Comparison of ENCODE assay signal across 26 cellular contexts in genomic region chr5:140054086-140054689, GRCh38. TPM values are rescaled to one million over a fixed set of nuclear protein-coding genes. Genes with fewer than 3 reads are reported as not detected.
A peak's percentile ranks its signal among the peaks of the same experiment; 100 is the strongest.
DNase-seq lines count a peak whose midpoint lies in the region; ATAC-seq and TF ChIP-seq lines count a peak whose summit lies in the region.
"Had no signal": no experiment of that assay in that cellular context is flagged by ENCODE, and none has a peak within 500 bp of the region (broad histone marks: within the 10 kb centered on the region; RNA-seq: fewer than 3 reads in every experiment).

No MANE protein-coding gene starts in this region.

- dilution Hi-C loops in mammary epithelial cell (cut with HindIII; ENCODE audit: low sequenced_read_pairs) = no loop called here

- no peaks in the 10 kb centered on the region for H3K27me3 Mint-ChIP-seq in MCF 10A (ENCODE audit: insufficient read depth, unreplicated experiment)

- POLR2A ChIA-PET in MCF 10A (lab: Yijun Ruan, JAX) = interaction anchor here (0.6 to 1.8 kb wide), 4 partner anchors 10 to 613 kb away, joined by 3 to 12 read pairs (median 4); partner anchors contain the start of gene NRG2

- no peak overlapping the region for H3K27ac ChIP-seq in mammary epithelial cell (ENCODE audit: insufficient read depth, low read depth, low read length)
- H3K27ac ChIP-seq in thyroid gland = no peak overlapping the region
- H3K27ac ChIP-seq: sigmoid colon, SJSA1, thoracic aorta had no signal

- DNase-seq in MCF 10A (ENCODE audit: unreplicated experiment) (peak; percentile 77), mammary epithelial cell (no peak), NCI-H69 (lab: John Stamatoyannopoulos, UW) (peak; percentile 33), glomerular endothelial cell (ENCODE audit: extremely low read depth, low read depth, low spot score) (peak; percentile 50), thyroid gland (peak; percentile 57 to 58), dedifferentiated amniotic fluid mesenchymal stem cell (ENCODE audit: extremely low spot score) (no peak)
- DNase-seq: activated CD4-positive, alpha-beta T cell treated with anti-CD3 and anti-CD28 coated beads, Interleukin-2, amount 50 U/mL, for 48 hours; activated CD8-positive, alpha-beta memory T cell treated with anti-CD3 and anti-CD28 coated beads, Interleukin-2, amount 50 U/mL, for 4 hours; aorta; caudate nucleus; H7; Kasumi-1; NCI-H1092; NCI-H1930; NCI-H446; sigmoid colon; stimulated activated naive CD8-positive, alpha-beta T cell treated with anti-CD3 and anti-CD28 coated beads, Interleukin-15, Interleukin-2, amounts not matched to agents 100 U/mL and 50 U/mL, for 24 hours; T-helper 1 cell had no signal

- H3K4me3 ChIP-seq in mammary epithelial cell (replicated peaks in 1 of 3; ENCODE audit: insufficient read depth in 1 of 3, low read depth in 2 of 3, low read length in 3 of 3) (no peak overlapping the region), thyroid gland (replicated peaks in 1 of 3) (no peak overlapping the region)
- H3K4me3 ChIP-seq: sigmoid colon, SJSA1, thoracic aorta had no signal

- H3K36me3 ChIP-seq in mammary epithelial cell (ENCODE audit: insufficient read depth, low read length) = no peaks in the 10 kb centered on the region
- no peaks in the 10 kb centered on the region for H3K36me3 ChIP-seq in thyroid gland
- H3K36me3 ChIP-seq: sigmoid colon, SJSA1, thoracic aorta had no signal

- no peaks in the 10 kb centered on the region for H4K20me1 ChIP-seq in mammary epithelial cell (ENCODE audit: insufficient read depth, low read length)

- no peak overlapping the region for H3K4me3 Mint-ChIP-seq in MCF 10A (ENCODE audit: unreplicated experiment)
- H3K4me3 Mint-ChIP-seq: activated T-helper 17 cell treated with anti-CD3 and anti-CD28 coated beads, Interleukin-2, amount 50 U/mL, for 72 hours; natural killer cell treated with Interleukin-12 subunit alpha and Interleukin-12 subunit beta and Interleukin-15 and Interleukin-18, amount 100 ng/mL, for 72 hours had no signal

- no peaks in the 10 kb centered on the region for H3K4me1 Mint-ChIP-seq in MCF 10A (ENCODE audit: insufficient read depth, unreplicated experiment)
- H3K4me1 Mint-ChIP-seq: activated T-helper 17 cell treated with anti-CD3 and anti-CD28 coated beads, Interleukin-2, amount 50 U/mL, for 72 hours had no signal

- intact Hi-C loops in MCF 10A (cut with micrococcal nuclease) (no loop called here), mammary epithelial cell (cut with micrococcal nuclease) (no loop called here), thyroid gland (cut with DNase I) (no loop called here)

- H3K79me2 ChIP-seq in mammary epithelial cell (ENCODE audit: insufficient read depth, low read length) = no peaks in the 10 kb centered on the region

- CTCF ChIA-PET in MCF 10A (lab: Yijun Ruan, JAX) (interaction anchor here (0.6 to 3.0 kb wide), 7 partner anchors 10 to 420 kb away, joined by 3 to 15 read pairs (median 3); partner anchors contain the start of gene NRG2), mammary epithelial cell (lab: Charles Lee; ENCODE audit: low non-redundant PET) (no interaction called here)

- H2AFZ ChIP-seq in mammary epithelial cell (ENCODE audit: low read depth, low read length) = no peak overlapping the region

- TF ChIP-seq POLR2A in thyroid gland (IDR thresholded peaks at IDR 0.05) = no peak

- H3K4me2 ChIP-seq in mammary epithelial cell (ENCODE audit: insufficient read depth, low read depth, low read length) = no peak overlapping the region

- H3K9me3 ChIP-seq in mammary epithelial cell (replicated peaks; ENCODE audit: insufficient read depth, low read length) (no peaks in the 10 kb centered on the region), thyroid gland (no peaks in the 10 kb centered on the region)
- H3K9me3 ChIP-seq: sigmoid colon, thoracic aorta had no signal

- TF ChIP-seq CTCF in MCF 10A (IDR thresholded peaks at IDR 0.05; ENCODE audit: unreplicated experiment) (no peak), mammary epithelial cell (conservative IDR thresholded peaks at IDR 0.05 in 1 of 2, IDR thresholded peaks at IDR 0.05 in 1 of 2; ENCODE audit: extremely low read depth in 1 of 2, insufficient read depth in 1 of 2, low read depth in 1 of 2, low read length in 2 of 2) (no peak), thyroid gland (IDR thresholded peaks at IDR 0.05) (no peak)

- no peaks in the 10 kb centered on the region for H3K4me1 ChIP-seq in mammary epithelial cell (ENCODE audit: insufficient read depth, low read length)
- H3K4me1 ChIP-seq in thyroid gland = peaks cover 3 to 5% of the 10 kb centered on the region in 2 donors
- H3K4me1 ChIP-seq: sigmoid colon, SJSA1 had no signal

- H3K9ac ChIP-seq in mammary epithelial cell (ENCODE audit: insufficient read depth, low read length) = no peak overlapping the region

- H3K9me3 Mint-ChIP-seq in MCF 10A (ENCODE audit: unreplicated experiment) = no peaks in the 10 kb centered on the region
- H3K9me3 Mint-ChIP-seq: activated naive CD4-positive, alpha-beta T cell treated with anti-CD3 and anti-CD28 coated beads, Interleukin-2, amount 50 U/mL, for 72 hours; activated T-helper 17 cell treated with anti-CD3 and anti-CD28 coated beads, Interleukin-2, amount 50 U/mL, for 72 hours; natural killer cell treated with Interleukin-12 subunit alpha and Interleukin-12 subunit beta and Interleukin-15 and Interleukin-18, amount 100 ng/mL, for 72 hours had no signal

- ATAC-seq in HG03565 (IDR thresholded peaks at IDR 0.05; ENCODE audit: unreplicated experiment) = no peak
- ATAC-seq: activated naive CD4-positive, alpha-beta T cell treated with anti-CD3 and anti-CD28 coated beads, Interleukin-2, amount 50 U/mL, for 72 hours; activated T-helper 17 cell treated with anti-CD3 and anti-CD28 coated beads, Interleukin-2, amount 50 U/mL, for 72 hours; left lobe of liver; natural killer cell treated with Interleukin-12 subunit alpha and Interleukin-12 subunit beta and Interleukin-15 and Interleukin-18, amount 100 ng/mL, for 72 hours; Panc1; stimulated activated naive CD8-positive, alpha-beta T cell treated with anti-CD3 and anti-CD28 coated beads, Interleukin-15, Interleukin-2, amounts not matched to agents 100 U/mL and 50 U/mL, for 24 hours had no signal

- peaks cover 8% of the 10 kb centered on the region for H3K27me3 ChIP-seq in mammary epithelial cell (ENCODE audit: insufficient read depth, low read length)
- H3K27me3 ChIP-seq in thyroid gland = no peaks in the 10 kb centered on the region
- H3K27me3 ChIP-seq: sigmoid colon had no signal

- H3K36me3 Mint-ChIP-seq in MCF 10A (ENCODE audit: insufficient read depth, unreplicated experiment) = no peaks in the 10 kb centered on the region
- H3K36me3 Mint-ChIP-seq: activated naive CD4-positive, alpha-beta T cell treated with anti-CD3 and anti-CD28 coated beads, Interleukin-2, amount 50 U/mL, for 72 hours; natural killer cell treated with Interleukin-12 subunit alpha and Interleukin-12 subunit beta and Interleukin-15 and Interleukin-18, amount 100 ng/mL, for 72 hours had no signal

- BruUV-seq in MCF 10A (replicated peaks; lab: Mats Ljungman, UMichigan) = no TSS peak
- no TSS peak for BruUV-seq in mammary epithelial cell (replicated peaks; lab: Mats Ljungman, UMichigan)

- 100% methylated on average over 1 of the region's 1 CpG for WGBS in mammary epithelial cell (ENCODE audit: low coverage, missing lambda C conversion rate)
- 81 to 83% methylated on average over 1 of the region's 1 CpG for WGBS in thyroid gland, 2 donors

- in situ Hi-C loops in mammary epithelial cell (cut with MboI; ENCODE audit: low sequenced_read_pairs in 2 of 2) = no loop called here

- no peak overlapping the region for H3K27ac Mint-ChIP-seq in MCF 10A (ENCODE audit: low read depth, unreplicated experiment)
- H3K27ac Mint-ChIP-seq: activated naive CD4-positive, alpha-beta T cell treated with anti-CD3 and anti-CD28 coated beads, Interleukin-2, amount 50 U/mL, for 72 hours; activated T-helper 17 cell treated with anti-CD3 and anti-CD28 coated beads, Interleukin-2, amount 50 U/mL, for 72 hours; natural killer cell treated with Interleukin-12 subunit alpha and Interleukin-12 subunit beta and Interleukin-15 and Interleukin-18, amount 100 ng/mL, for 72 hours had no signal

RNA-seq across cellular contexts. Expression of gene NRG2, which starts 11.1 kb away (rescaled TPM):
- total RNA-seq in MCF 10A (2022) = 0.23 TPM in 1 of 2 replicates, not detected in the other
- total RNA-seq in mammary epithelial cell = 1 to 10 TPM in 1 of 2 donors, under 1 TPM in 1; 0.17 to 3.9 TPM
- 1.9 TPM for polyA plus RNA-seq in mammary epithelial cell
- polyA minus RNA-seq in mammary epithelial cell = 0.21 TPM
- 0.23 and 0.39 TPM in 2 replicates for total RNA-seq in glomerular endothelial cell
- 1 to 10 TPM; 1.1 to 2.9 (median 1.8) TPM for total RNA-seq in thyroid gland
- total RNA-seq: natural killer cell treated with Interleukin-12 subunit alpha and Interleukin-12 subunit beta and Interleukin-15 and Interleukin-18, amount 100 ng/mL, for 72 hours; SJSA1 had no signal

RNA-seq across cellular contexts. Expression of gene PURA, which starts 59.7 kb away (rescaled TPM):
- total RNA-seq in MCF 10A (2022) (20.1 and 24.6 TPM in 2 replicates), mammary epithelial cell (10 to 100 TPM; 10.8 to 15.2 TPM), glomerular endothelial cell (7.0 and 11.7 TPM in 2 replicates), thyroid gland (10 to 100 TPM; 37.4 to 60.5 (median 44.7) TPM)
- 3.3 TPM for polyA plus RNA-seq in mammary epithelial cell
- polyA minus RNA-seq in mammary epithelial cell = 5.6 TPM

Comparison
In these comparisons a context has a peak if more than half of its experiments do, and no peak if none do; other contexts are left out.
1. DNase-seq: peak in MCF 10A (single experiment), NCI-H69 (single experiment), glomerular endothelial cell (single experiment) and thyroid gland (2 of 2); none in mammary epithelial cell (single experiment) and dedifferentiated amniotic fluid mesenchymal stem cell (single experiment).